ENCODE assay signal across 19 cellular contexts in the genomic region with DNA sequence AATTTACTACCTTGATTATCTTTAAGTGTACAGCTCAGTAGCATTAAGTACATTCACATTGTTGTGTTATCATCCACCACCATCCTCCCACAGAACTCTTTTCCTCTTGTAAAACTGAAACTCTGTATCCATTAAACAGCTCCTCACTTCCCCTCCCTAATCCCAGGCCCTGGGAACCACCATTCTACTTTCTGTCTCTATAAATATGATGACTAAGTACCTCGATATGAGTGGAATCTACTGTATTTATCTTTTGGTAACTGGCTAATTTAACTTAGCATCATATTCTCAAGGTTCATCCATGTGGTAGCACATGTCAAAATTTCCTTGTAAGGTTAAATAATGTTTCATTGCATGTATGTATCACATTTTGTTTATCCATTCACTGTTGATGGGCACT. TPM values are rescaled to one million over a fixed set of nuclear protein-coding genes. Genes with fewer than 3 reads are reported as not detected.
DNase-seq lines count a peak whose midpoint lies in the region; ATAC-seq and TF ChIP-seq lines count a peak whose summit lies in the region.
"Had no signal": no experiment of that assay in that cellular context is flagged by ENCODE, and none has a peak within 500 bp of the region (broad histone marks: within the 10 kb centered on the region; RNA-seq: fewer than 3 reads in every experiment).

No MANE protein-coding gene starts in this region.

- H3K4me3 Mint-ChIP-seq in activated T-helper 1 cell treated with anti-CD3 and anti-CD28 coated beads, Interleukin-12 subunit alpha, Interleukin-12 subunit beta, Interleukin-2, Interleukin-4 antibody, amounts not matched to agents 30 ng/mL and 10 ng/mL and 1 ng/mL, durations not matched to agents 14 hours and 24 hours and 36 hours = no peak overlapping the region
- H3K4me3 Mint-ChIP-seq in immature natural killer cell = no peak overlapping the region
- H3K4me3 Mint-ChIP-seq: activated naive CD8-positive, alpha-beta T cell treated with anti-CD3 and anti-CD28 coated beads, Interleukin-2, amount 50 U/mL, for 24 hours had no signal

- in situ Hi-C loops in ACHN (cut with HindIII; ENCODE audit: low pct_ligation_motif_present, low pct_unique_long_range_greater_than_20kb, low sequenced_read_pairs) = no loop called here

- H3K36me3 Mint-ChIP-seq in activated T-helper 1 cell treated with anti-CD3 and anti-CD28 coated beads, Interleukin-12 subunit alpha, Interleukin-12 subunit beta, Interleukin-2, Interleukin-4 antibody, amounts not matched to agents 30 ng/mL and 10 ng/mL and 1 ng/mL, durations not matched to agents 14 hours and 24 hours and 36 hours (ENCODE audit: low read depth) = peaks cover 2% of the 10 kb centered on the region
- no peaks in the 10 kb centered on the region for H3K36me3 Mint-ChIP-seq in immature natural killer cell

- no peak for TF ChIP-seq CTCF in fibroblast of the aortic adventitia (IDR thresholded peaks at IDR 0.05; ENCODE audit: insufficient read depth, low read length)

- intact Hi-C loops in activated T-helper 1 cell treated with anti-CD3 and anti-CD28 coated beads, Interleukin-12 subunit alpha, Interleukin-12 subunit beta, Interleukin-2, Interleukin-4 antibody, amounts not matched to agents 30 ng/mL and 10 ng/mL and 1 ng/mL, durations not matched to agents 14 hours and 24 hours and 36 hours (cut with micrococcal nuclease) = loop anchor here (2.0 kb wide), 2 partner anchors 49 to 117 kb away; a partner anchor contains a TSS

- DNase-seq in ACHN (peak; percentile 59), H4 (ENCODE audit: low spot score) (peak; percentile 25), fibroblast of the aortic adventitia (ENCODE audit: low read depth) (peak; percentile 27), DMS114 treated with DMSO at 0.1 percent for 48 hours (lab: John Stamatoyannopoulos, UW; ENCODE audit: unreplicated experiment) (no peak), immature natural killer cell (no peak), COLO829 (ENCODE audit: low spot score) (no peak)
- DNase-seq in activated T-helper 1 cell treated with anti-CD3 and anti-CD28 coated beads, Interleukin-12 subunit alpha, Interleukin-12 subunit beta, Interleukin-2, Interleukin-4 antibody, amounts not matched to agents 30 ng/mL and 10 ng/mL and 1 ng/mL, durations not matched to agents 14 hours and 24 hours and 36 hours (ENCODE audit: low spot score) = no peak
- DNase-seq: activated naive CD8-positive, alpha-beta T cell treated with anti-CD3 and anti-CD28 coated beads, Interleukin-2, amount 50 U/mL, for 24 hours; activated T-cell treated with anti-CD3 and anti-CD28 coated beads for 4 hours; colonic mucosa; MM.1S; NCI-H2081 treated with DMSO at 0.1 percent for 48 hours; NCI-H774; stimulated activated CD4-positive, alpha-beta T cell treated with anti-CD3 and anti-CD28 coated beads, Interleukin-4, amount 100 ng/mL, for 4 hours had no signal

- no peaks in the 10 kb centered on the region for H3K27me3 Mint-ChIP-seq in activated T-helper 1 cell treated with anti-CD3 and anti-CD28 coated beads, Interleukin-12 subunit alpha, Interleukin-12 subunit beta, Interleukin-2, Interleukin-4 antibody, amounts not matched to agents 30 ng/mL and 10 ng/mL and 1 ng/mL, durations not matched to agents 14 hours and 24 hours and 36 hours (ENCODE audit: insufficient read depth)
- peaks cover 2% of the 10 kb centered on the region in 3 donors for H3K27me3 Mint-ChIP-seq in immature natural killer cell (ENCODE audit: low read depth in 3 of 3)
- H3K27me3 Mint-ChIP-seq: activated naive CD8-positive, alpha-beta T cell treated with anti-CD3 and anti-CD28 coated beads, Interleukin-2, amount 50 U/mL, for 24 hours had no signal

- no peak overlapping the region for H3K4me3 ChIP-seq in fibroblast of the aortic adventitia (ENCODE audit: low read depth, low read length)
- H3K4me3 ChIP-seq: colonic mucosa had no signal

- H3K9me3 Mint-ChIP-seq in activated T-helper 1 cell treated with anti-CD3 and anti-CD28 coated beads, Interleukin-12 subunit alpha, Interleukin-12 subunit beta, Interleukin-2, Interleukin-4 antibody, amounts not matched to agents 30 ng/mL and 10 ng/mL and 1 ng/mL, durations not matched to agents 14 hours and 24 hours and 36 hours = no peaks in the 10 kb centered on the region
- H3K9me3 Mint-ChIP-seq in immature natural killer cell = no peaks in the 10 kb centered on the region
- H3K9me3 Mint-ChIP-seq: activated naive CD8-positive, alpha-beta T cell treated with anti-CD3 and anti-CD28 coated beads, Interleukin-2, amount 50 U/mL, for 24 hours; T-helper 1 cell treated with Interleukin-12 subunit alpha and Interleukin-12 subunit beta and Interleukin-4 antibody, amounts not matched to agents 30 μg/mL and 1 μg/mL, for 36 hours had no signal

- peaks cover 41% of the 10 kb centered on the region for H3K4me1 Mint-ChIP-seq in activated T-helper 1 cell treated with anti-CD3 and anti-CD28 coated beads, Interleukin-12 subunit alpha, Interleukin-12 subunit beta, Interleukin-2, Interleukin-4 antibody, amounts not matched to agents 30 ng/mL and 10 ng/mL and 1 ng/mL, durations not matched to agents 14 hours and 24 hours and 36 hours (ENCODE audit: low read depth)
- peaks cover 20 to 23% of the 10 kb centered on the region in 2 donors for H3K4me1 Mint-ChIP-seq in immature natural killer cell

- H3K27ac Mint-ChIP-seq in activated T-helper 1 cell treated with anti-CD3 and anti-CD28 coated beads, Interleukin-12 subunit alpha, Interleukin-12 subunit beta, Interleukin-2, Interleukin-4 antibody, amounts not matched to agents 30 ng/mL and 10 ng/mL and 1 ng/mL, durations not matched to agents 14 hours and 24 hours and 36 hours = peak overlapping the region; percentile 61
- no peak overlapping the region for H3K27ac Mint-ChIP-seq in immature natural killer cell
- H3K27ac Mint-ChIP-seq: activated naive CD8-positive, alpha-beta T cell treated with anti-CD3 and anti-CD28 coated beads, Interleukin-2, amount 50 U/mL, for 24 hours had no signal

- no peak for ATAC-seq in GM21737 (IDR thresholded peaks at IDR 0.05; ENCODE audit: unreplicated experiment)
- ATAC-seq: activated CD4-positive, CD25-positive, alpha-beta regulatory T cell treated with anti-CD3 and anti-CD28 coated beads, Interleukin-2, amount 50 U/mL, for 24 hours; activated naive CD8-positive, alpha-beta T cell treated with anti-CD3 and anti-CD28 coated beads, Interleukin-2, amount 50 U/mL, for 24 hours; esophagus mucosa; sciatic nerve had no signal

RNA-seq across cellular contexts. Expression of a gene that starts 49.0 kb away (rescaled TPM):
- 173 and 188 TPM in 2 replicates for total RNA-seq in H4 (2014; rRNA removed; shearing (Covaris generic))
- 147 TPM in 2 replicates for total RNA-seq in activated T-helper 1 cell treated with anti-CD3 and anti-CD28 coated beads, Interleukin-12 subunit alpha, Interleukin-12 subunit beta, Interleukin-2, Interleukin-4 antibody, amounts not matched to agents 30 ng/mL and 10 ng/mL and 1 ng/mL, durations not matched to agents 14 hours and 24 hours and 36 hours
- total RNA-seq in fibroblast of the aortic adventitia (ENCODE audit: low replicate concordance) = 147 and 154 TPM in 2 replicates
- 100 to 1,000 TPM; 136 to 152 (median 138) TPM for polyA plus RNA-seq in immature natural killer cell

Comparison
In these comparisons a context has a peak if more than half of its experiments do, and no peak if none do; other contexts are left out.
1. DNase-seq: peak in ACHN (single experiment), H4 (single experiment) and fibroblast of the aortic adventitia (single experiment); none in activated T-helper 1 cell treated with anti-CD3 and anti-CD28 coated beads, Interleukin-12 subunit alpha, Interleukin-12 subunit beta, Interleukin-2, Interleukin-4 antibody, amounts not matched to agents 30 ng/mL and 10 ng/mL and 1 ng/mL, durations not matched to agents 14 hours and 24 hours and 36 hours (single experiment), DMS114 treated with DMSO at 0.1 percent for 48 hours (single experiment), immature natural killer cell (0 of 3) and COLO829 (single experiment).